In the genomic region with DNA sequence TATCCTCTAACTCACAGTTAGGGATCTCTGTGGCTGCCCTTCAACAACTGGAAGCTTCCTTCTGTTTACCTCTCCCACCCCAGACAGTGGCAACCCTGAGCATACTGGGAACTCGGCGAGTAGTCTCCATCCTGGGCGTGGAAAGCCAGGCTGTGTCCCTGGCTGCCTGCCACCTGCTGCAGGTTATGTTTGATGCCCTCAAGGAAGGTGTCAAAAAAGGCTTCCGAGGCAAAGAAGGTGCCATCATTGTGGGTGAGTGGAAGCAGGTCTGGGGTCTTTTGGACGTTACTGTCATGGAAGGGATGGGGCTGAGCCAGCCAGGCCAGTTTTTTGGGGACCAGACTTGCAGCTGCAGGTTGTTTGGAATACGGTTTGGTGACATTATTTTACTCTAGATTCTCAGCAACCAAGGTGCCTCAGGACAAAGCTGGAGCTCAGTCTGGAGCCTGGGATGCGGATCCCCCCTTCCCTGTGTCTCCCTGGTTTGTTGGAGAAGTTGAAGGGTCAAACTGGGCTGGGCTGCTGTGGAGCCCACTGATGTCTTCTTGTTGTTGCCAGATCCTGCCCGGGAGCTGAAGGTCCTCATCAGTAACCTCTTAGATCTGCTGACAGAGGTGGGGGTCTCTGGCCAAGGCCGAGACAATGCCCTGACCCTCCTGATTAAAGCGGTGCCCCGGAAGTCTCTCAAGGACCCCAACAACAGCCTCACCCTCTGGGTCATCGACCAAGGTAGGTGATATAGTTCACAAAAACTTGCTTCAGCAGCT, we compare ENCODE assay signal across 18 cellular contexts. TPM values are rescaled to one million over a fixed set of nuclear protein-coding genes. Genes with fewer than 3 reads are reported as not detected.
A peak's percentile ranks its signal among the peaks of the same experiment; 100 is the strongest.
DNase-seq lines count a peak whose midpoint lies in the region; ATAC-seq and TF ChIP-seq lines count a peak whose summit lies in the region.
"Had no signal": no experiment of that assay in that cellular context is flagged by ENCODE, and none has a peak within 500 bp of the region (broad histone marks: within the 10 kb centered on the region; RNA-seq: fewer than 3 reads in every experiment).

No MANE protein-coding gene starts in this region.

- TF ChIP-seq POLR2A in heart left ventricle (IDR thresholded peaks at IDR 0.05) (no peak), sigmoid colon (IDR thresholded peaks at IDR 0.05) (no peak)

- peaks cover 24% of the 10 kb centered on the region for H3K36me3 Mint-ChIP-seq in endothelial cell (ENCODE audit: low read depth, unreplicated experiment)

- H3K36me3 ChIP-seq in heart left ventricle: peaks cover 3 to 100% (median 96%) of the 10 kb centered on the region in 9 donors
- H3K36me3 ChIP-seq in sigmoid colon: peaks cover 42 to 99% (median 81%) of the 10 kb centered on the region in 4 donors

- H3K27ac Mint-ChIP-seq in endothelial cell (ENCODE audit: unreplicated experiment): no peak overlapping the region
- H3K27ac Mint-ChIP-seq: B cell; CD4-positive, alpha-beta T cell; CD8-positive, alpha-beta T cell had no signal

- DNase-seq in left cardiac atrium (peak; percentile 20), heart left ventricle (no peak), coronary artery (ENCODE audit: low spot score) (peak; percentile 56), sigmoid colon (peak; percentile 40), endothelial cell (ENCODE audit: low spot score) (no peak), NCI-H1436 treated with DMSO at 0.1 percent for 48 hours (lab: John Stamatoyannopoulos, UW) (no peak)
- DNase-seq: AML-193; Caco-2; Calu3; CD4-positive, alpha-beta T cell; CD8-positive, alpha-beta T cell; DMS79 treated with DMSO at 0.1 percent for 48 hours; GF-D8 had no signal

- no peaks in the 10 kb centered on the region for H3K9me3 Mint-ChIP-seq in endothelial cell (ENCODE audit: unreplicated experiment)
- H3K9me3 Mint-ChIP-seq: CD4-positive, alpha-beta T cell; CD8-positive, alpha-beta T cell had no signal

- no peak for ATAC-seq in left cardiac atrium
- ATAC-seq in heart left ventricle: no peak
- ATAC-seq: A549; CD8-positive, alpha-beta T cell had no signal

- H3K4me3 ChIP-seq in heart left ventricle: no peak overlapping the region
- H3K4me3 ChIP-seq in coronary artery: no peak overlapping the region
- H3K4me3 ChIP-seq in sigmoid colon: no peak overlapping the region
- H3K4me3 ChIP-seq: A549; BLaER1 treated with 17β-estradiol and CSF1 and Interleukin-3, amounts not matched to agents 10 nM and 100 nM had no signal

- no peaks in the 10 kb centered on the region for H3K4me1 ChIP-seq in heart left ventricle
- H3K4me1 ChIP-seq in sigmoid colon: no peaks in the 10 kb centered on the region
- H3K4me1 ChIP-seq: A549, Caco-2 had no signal

- H3K27ac ChIP-seq in heart left ventricle (no peak overlapping the region), coronary artery (no peak overlapping the region), sigmoid colon (no peak overlapping the region)
- H3K27ac ChIP-seq: 22Rv1; A549; BLaER1 treated with 17β-estradiol and CSF1 and Interleukin-3, amounts not matched to agents 10 nM and 100 nM; C4-2B had no signal

- H3K27me3 Mint-ChIP-seq in endothelial cell (ENCODE audit: unreplicated experiment): no peaks in the 10 kb centered on the region
- H3K27me3 Mint-ChIP-seq: B cell; CD4-positive, alpha-beta T cell had no signal

- H3K4me3 Mint-ChIP-seq in endothelial cell (ENCODE audit: unreplicated experiment): no peak overlapping the region
- H3K4me3 Mint-ChIP-seq: B cell; CD4-positive, alpha-beta T cell; CD8-positive, alpha-beta T cell had no signal

- WGBS in heart left ventricle, 4 donors: 87 to 93% (median 92%) methylated on average over 12 of the region's 12 CpGs
- WGBS in sigmoid colon, 2 donors: 86 to 93% methylated on average over 12 of the region's 12 CpGs

- no peaks in the 10 kb centered on the region for H3K27me3 ChIP-seq in heart left ventricle
- no peaks in the 10 kb centered on the region for H3K27me3 ChIP-seq in sigmoid colon
- H3K27me3 ChIP-seq: BLaER1 treated with 17β-estradiol and CSF1 and Interleukin-3, amounts not matched to agents 10 nM and 100 nM had no signal

- H3K9me3 ChIP-seq in heart left ventricle: no peaks in the 10 kb centered on the region
- H3K9me3 ChIP-seq in sigmoid colon: no peaks in the 10 kb centered on the region
- H3K9me3 ChIP-seq: A549; BLaER1 treated with 17β-estradiol and CSF1 and Interleukin-3, amounts not matched to agents 10 nM and 100 nM; Caco-2 had no signal

- intact Hi-C loops in left cardiac atrium (cut with DNase I) (no loop called here), heart left ventricle (cut with DNase I) (no loop called here), sigmoid colon (cut with DNase I) (no loop called here)

- TF ChIP-seq CTCF in heart left ventricle (IDR thresholded peaks at IDR 0.05) (no peak), coronary artery (IDR thresholded peaks at IDR 0.05) (no peak), sigmoid colon (IDR thresholded peaks at IDR 0.05) (no peak), endothelial cell (IDR thresholded peaks at IDR 0.05; ENCODE audit: unreplicated experiment) (no peak)

- H3K4me1 Mint-ChIP-seq in endothelial cell (ENCODE audit: unreplicated experiment): no peaks in the 10 kb centered on the region
- H3K4me1 Mint-ChIP-seq: B cell had no signal

- TF ChIP-seq EP300 in sigmoid colon (IDR thresholded peaks at IDR 0.05): no peak

RNA-seq across cellular contexts. Expression of a gene that starts 7.5 kb away (rescaled TPM):
- 10 to 100 TPM; 27.3 to 29.5 TPM for total RNA-seq in left cardiac atrium
- 10 to 100 TPM; 12.0 to 34.0 (median 21.9) TPM for total RNA-seq in heart left ventricle
- 10 to 100 TPM; 20.0 to 24.9 TPM for polyA plus RNA-seq in heart left ventricle
- total RNA-seq in sigmoid colon: 10 to 100 TPM; 36.0 to 63.5 (median 60.2) TPM
- polyA plus RNA-seq in sigmoid colon: 10 to 100 TPM; 28.8 to 50.4 (median 31.4) TPM
- total RNA-seq in endothelial cell (ENCODE audit: unreplicated experiment): 102 TPM

RNA-seq across cellular contexts. Expression of a gene that starts 10.2 kb away (rescaled TPM):
- total RNA-seq in left cardiac atrium (10 to 100 TPM; 12.2 to 17.1 TPM), heart left ventricle (10 to 100 TPM; 10.9 to 19.9 (median 15.2) TPM), sigmoid colon (10 to 100 TPM in 1 of 4 donors, 1 to 10 TPM in 3; 5.2 to 10.7 (median 7.0) TPM), endothelial cell (ENCODE audit: unreplicated experiment) (14.5 TPM)
- polyA plus RNA-seq in heart left ventricle (10 to 100 TPM; 13.9 to 16.8 TPM), sigmoid colon (10 to 100 TPM; 19.1 to 27.0 (median 24.0) TPM)

RNA-seq across cellular contexts. Expression of a gene that starts 12.1 kb away (rescaled TPM):
- total RNA-seq in left cardiac atrium (10 to 100 TPM in 1 of 2 donors, 1 to 10 TPM in 1; 8.4 to 10.6 TPM), heart left ventricle (10 to 100 TPM in 1 of 9 donors, 1 to 10 TPM in 8; 5.6 to 11.1 (median 7.3) TPM), sigmoid colon (1 to 10 TPM; 5.2 to 8.0 (median 6.7) TPM), endothelial cell (ENCODE audit: unreplicated experiment) (5.2 TPM)
- polyA plus RNA-seq in heart left ventricle (1 to 10 TPM; 5.4 to 6.9 TPM), sigmoid colon (10 to 100 TPM in 1 of 3 donors, 1 to 10 TPM in 2; 4.2 to 11.8 (median 6.7) TPM)

RNA-seq across cellular contexts. Expression of a gene that starts 39.4 kb away (rescaled TPM):
- 10 to 100 TPM; 79.3 to 83.2 TPM for total RNA-seq in left cardiac atrium
- total RNA-seq in heart left ventricle: 100 to 1,000 TPM in 3 of 9 donors, 10 to 100 TPM in 6; 62.2 to 145 (median 89.0) TPM
- polyA plus RNA-seq in heart left ventricle: 10 to 100 TPM; 38.7 to 42.3 TPM
- total RNA-seq in sigmoid colon: 10 to 100 TPM; 27.2 to 57.6 (median 38.4) TPM
- polyA plus RNA-seq in sigmoid colon: 10 to 100 TPM in 1 of 3 donors, 1 to 10 TPM in 2; 3.7 to 31.0 (median 4.8) TPM
- total RNA-seq in endothelial cell (ENCODE audit: unreplicated experiment): 72.2 TPM

RNA-seq across cellular contexts. Expression of a gene that starts 51.8 kb away (rescaled TPM):
- total RNA-seq in left cardiac atrium: 1 to 10 TPM; 6.2 to 6.9 TPM
- total RNA-seq in heart left ventricle: 10 to 100 TPM in 2 of 9 donors, 1 to 10 TPM in 7; 3.1 to 25.7 (median 4.7) TPM
- polyA plus RNA-seq in heart left ventricle: 1 to 10 TPM; 1.9 to 4.7 TPM
- total RNA-seq in sigmoid colon: 10 to 100 TPM in 1 of 4 donors, 1 to 10 TPM in 3; 1.8 to 13.8 (median 6.4) TPM
- polyA plus RNA-seq in sigmoid colon: 10 to 100 TPM in 2 of 3 donors, 1 to 10 TPM in 1; 4.8 to 44.2 (median 12.3) TPM
- total RNA-seq in endothelial cell (ENCODE audit: unreplicated experiment): 19.5 TPM

Comparison
In these comparisons a context has a peak if more than half of its experiments do, and no peak if none do; other contexts are left out.
1. DNase-seq: peak in left cardiac atrium (single experiment), coronary artery (single experiment) and sigmoid colon (single experiment); none in heart left ventricle (0 of 5), endothelial cell (single experiment) and NCI-H1436 treated with DMSO at 0.1 percent for 48 hours (single experiment).